ENCODE assay signal across 8 cellular contexts in the genomic region with DNA sequence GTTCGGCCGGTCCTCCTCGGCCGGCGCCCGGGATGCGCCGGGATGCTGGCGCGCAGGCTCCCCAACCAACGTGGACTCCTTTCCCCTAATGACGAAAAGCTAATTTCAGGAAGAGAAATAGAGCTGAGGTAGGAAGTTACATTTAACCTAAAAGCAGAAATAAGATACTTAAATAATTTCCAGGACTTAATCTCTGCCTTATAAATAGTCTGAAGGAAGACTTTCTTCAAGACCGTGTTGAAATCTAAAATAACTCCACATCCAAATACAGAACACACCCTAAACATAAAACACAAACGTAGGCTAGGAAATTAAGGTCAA. TPM values are rescaled to one million over a fixed set of nuclear protein-coding genes. Genes with fewer than 3 reads are reported as not detected.
DNase-seq lines count a peak whose midpoint lies in the region; ATAC-seq and TF ChIP-seq lines count a peak whose summit lies in the region.

No MANE protein-coding gene starts in this region.

- H3K4me1 ChIP-seq in OCI-LY3 (ENCODE audit: low read length) (peaks cover 43% of the 10 kb centered on the region), parathyroid adenoma (peaks cover 12% of the 10 kb centered on the region)

- H3K27me3 ChIP-seq in GM06990 (replicated peaks; ENCODE audit: control insufficient read depth, insufficient read depth, low read length): no peaks in the 10 kb centered on the region
- H3K27me3 ChIP-seq in OCI-LY3 (ENCODE audit: low read depth, low read length): no peaks in the 10 kb centered on the region
- H3K27me3 ChIP-seq in parathyroid adenoma (ENCODE audit: control insufficient read depth, insufficient read depth, low read length): no peaks in the 10 kb centered on the region

- H3K9me3 ChIP-seq in OCI-LY3 (ENCODE audit: insufficient read depth, low read length): no peaks in the 10 kb centered on the region
- H3K9me3 ChIP-seq in parathyroid adenoma (ENCODE audit: control insufficient read depth, low read length): no peaks in the 10 kb centered on the region

- H2AFZ ChIP-seq in OCI-LY3 (ENCODE audit: low read depth, low read length): no peak overlapping the region
- peak overlapping the region; percentile 51 for H2AFZ ChIP-seq in parathyroid adenoma

- H3K4me2 ChIP-seq in OCI-LY3 (ENCODE audit: low read length) (peak overlapping the region; percentile 83), parathyroid adenoma (ENCODE audit: low read length) (peak overlapping the region; percentile 84)

- H3K4me3 ChIP-seq in GM06990 (replicated peaks; ENCODE audit: low read depth, low read length) (peak overlapping the region; percentile 88), OCI-LY3 (ENCODE audit: low read length) (peak overlapping the region; percentile 94), epithelial cell of esophagus (ENCODE audit: low read length) (peak overlapping the region; percentile 78), parathyroid adenoma (ENCODE audit: low read depth, low read length) (peak overlapping the region; percentile 80)

- DNase-seq in GM06990 (ENCODE audit: extremely low read depth, insufficient read length) (no peak), epithelial cell of esophagus (ENCODE audit: low read depth) (no peak), posterior vena cava (ENCODE audit: low spot score) (no peak), left lobe of liver (ENCODE audit: low spot score) (no peak)
- DNase-seq in activated CD4-positive, alpha-beta T cell treated with anti-CD3 and anti-CD28 coated beads for 4 hours: no peak

- peaks cover under 1% of the 10 kb centered on the region; the same call in 1 of the 2 replicates for H4K20me1 ChIP-seq in OCI-LY3 (ENCODE audit: insufficient read depth, low read length)

- H3K9ac ChIP-seq in OCI-LY3 (ENCODE audit: low read length) (peak overlapping the region; percentile 92), parathyroid adenoma (no peak overlapping the region)

- TF ChIP-seq CTCF in GM06990 (IDR thresholded peaks at IDR 0.05; ENCODE audit: insufficient read depth, low read length, poor library complexity, severe bottlenecking) (no peak), OCI-LY3 (IDR thresholded peaks at IDR 0.05; ENCODE audit: low read depth, low read length) (no peak), epithelial cell of esophagus (IDR thresholded peaks at IDR 0.05; ENCODE audit: insufficient read depth, low read depth, low read length, missing control alignments) (no peak), parathyroid adenoma (IDR thresholded peaks at IDR 0.05) (no peak)

- H3K36me3 ChIP-seq in GM06990 (ENCODE audit: control insufficient read depth, insufficient read depth, low read length) (peaks cover 1% of the 10 kb centered on the region; the same call in 1 of the 2 replicates), OCI-LY3 (replicated peaks; ENCODE audit: low read depth, low read length) (no peaks in the 10 kb centered on the region), parathyroid adenoma (ENCODE audit: control insufficient read depth, insufficient read depth, low read length) (no peaks in the 10 kb centered on the region)

- no peak for ATAC-seq in left lobe of liver
- ATAC-seq in HG02884 (IDR thresholded peaks at IDR 0.05; ENCODE audit: unreplicated experiment): no peak

- H3K79me2 ChIP-seq in OCI-LY3 (ENCODE audit: low read length): peaks cover 86% of the 10 kb centered on the region
- H3K79me2 ChIP-seq in parathyroid adenoma: peaks cover 30% of the 10 kb centered on the region

- H3K27ac ChIP-seq in OCI-LY3 (ENCODE audit: low read length) (peak overlapping the region; percentile 90), parathyroid adenoma (peak overlapping the region; percentile 89)

- intact Hi-C loops in posterior vena cava (cut with DNase I): no loop called here

RNA-seq across cellular contexts. Expression of gene ASF1A, which starts 1.2 kb away (rescaled TPM):
- total RNA-seq in posterior vena cava (10 to 100 TPM; 15.2 to 18.0 TPM), left lobe of liver (10.2 TPM)

RNA-seq across cellular contexts. Expression of gene MCM9, which starts 39.8 kb away (rescaled TPM):
- total RNA-seq in posterior vena cava (10 to 100 TPM; 10.3 to 12.3 TPM), left lobe of liver (5.1 TPM)
